ENCODE assay signal across 28 cellular contexts in the genomic region with DNA sequence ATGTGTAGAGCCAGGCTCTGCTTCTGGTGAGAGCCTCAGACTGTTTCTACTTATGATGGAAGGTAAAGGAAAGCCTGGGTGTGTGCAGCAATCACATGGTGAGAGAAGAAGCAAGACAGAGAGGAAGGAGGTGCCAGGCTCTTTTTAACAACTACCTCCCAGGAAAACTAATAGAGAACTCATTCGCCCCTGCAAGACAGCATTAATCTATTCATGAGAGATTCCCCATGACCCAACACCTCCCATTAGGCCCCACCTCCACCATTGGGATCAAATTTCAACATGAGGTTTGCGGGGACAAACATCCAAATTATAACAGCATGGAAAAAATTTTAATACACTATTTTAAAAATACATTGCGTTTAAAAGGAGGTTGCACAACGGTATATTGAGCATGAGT. TPM values are rescaled to one million over a fixed set of nuclear protein-coding genes. Genes with fewer than 3 reads are reported as not detected.
"Had no signal": no experiment of that assay in that cellular context is flagged by ENCODE, and none has a peak within 500 bp of the region (broad histone marks: within the 10 kb centered on the region; RNA-seq: fewer than 3 reads in every experiment).

No MANE protein-coding gene starts in this region.

- ATAC-seq: stimulated activated effector memory CD8-positive, alpha-beta T cell treated with anti-CD3 and anti-CD28 coated beads, Interleukin-12 subunit alpha, Interleukin-12 subunit beta, amount 100 ng/mL, for 72 hours; stimulated activated memory B cell treated with anti-CD40 and anti-IgM and Interleukin-4, amounts not matched to agents 10 μg/mL and 1 μg/mL and 100 μg/mL, for 72 hours; stimulated activated naive B cell treated with anti-CD40 and anti-IgM and Interleukin-4, amounts not matched to agents 10 μg/mL and 1 μg/mL and 100 μg/mL, for 72 hours; stimulated activated naive CD8-positive, alpha-beta T cell treated with anti-CD3 and anti-CD28 coated beads, Interleukin-15, Interleukin-2, amounts not matched to agents 100 U/mL and 50 U/mL, for 24 hours; upper lobe of right lung had no signal

- H3K36me3 ChIP-seq: stomach, suprapubic skin, thoracic aorta, thyroid gland, tibial artery, tibial nerve, transverse colon, upper lobe of left lung, upper lobe of right lung, uterus, vagina had no signal

- H3K4me3 ChIP-seq: stomach, suprapubic skin, testis, thoracic aorta, thyroid gland, tibial artery, tibial nerve, transverse colon, upper lobe of left lung, upper lobe of right lung, uterus, vagina had no signal

- H3K36me3 Mint-ChIP-seq: stimulated activated effector memory CD8-positive, alpha-beta T cell treated with anti-CD3 and anti-CD28 coated beads, Interleukin-12 subunit alpha, Interleukin-12 subunit beta, amount 100 ng/mL, for 72 hours; stimulated activated memory B cell treated with anti-CD40 and anti-IgM and Interleukin-4, amounts not matched to agents 10 μg/mL and 1 μg/mL and 100 μg/mL, for 72 hours; stimulated activated naive B cell treated with anti-CD40 and anti-IgM and Interleukin-4, amounts not matched to agents 10 μg/mL and 1 μg/mL and 100 μg/mL, for 72 hours; type B pancreatic cell had no signal

- H3K27me3 Mint-ChIP-seq: stimulated activated memory B cell treated with anti-CD40 and anti-IgM and Interleukin-4, amounts not matched to agents 10 μg/mL and 1 μg/mL and 100 μg/mL, for 72 hours; stimulated activated naive B cell treated with anti-CD40 and anti-IgM and Interleukin-4, amounts not matched to agents 10 μg/mL and 1 μg/mL and 100 μg/mL, for 72 hours; stimulated activated naive CD8-positive, alpha-beta T cell treated with anti-CD3 and anti-CD28 coated beads, Interleukin-15, Interleukin-2, amounts not matched to agents 100 ng/mL and 50 ng/mL, for 24 hours; type B pancreatic cell had no signal

- H3K4me3 Mint-ChIP-seq: stimulated activated effector memory CD8-positive, alpha-beta T cell treated with anti-CD3 and anti-CD28 coated beads, Interleukin-12 subunit alpha, Interleukin-12 subunit beta, amount 100 ng/mL, for 72 hours; stimulated activated memory B cell treated with anti-CD40 and anti-IgM and Interleukin-4, amounts not matched to agents 10 μg/mL and 1 μg/mL and 100 μg/mL, for 72 hours; stimulated activated naive B cell treated with anti-CD40 and anti-IgM and Interleukin-4, amounts not matched to agents 10 μg/mL and 1 μg/mL and 100 μg/mL, for 72 hours; stimulated activated naive CD8-positive, alpha-beta T cell treated with anti-CD3 and anti-CD28 coated beads, Interleukin-15, Interleukin-2, amounts not matched to agents 100 ng/mL and 50 ng/mL, for 24 hours; type B pancreatic cell had no signal

- H3K27me3 ChIP-seq: stomach, suprapubic skin, testis, thyroid gland, tibial artery, tibial nerve, transverse colon, upper lobe of left lung, upper lobe of right lung, uterus, vagina had no signal

- H3K27ac ChIP-seq: stomach, suprapubic skin, testis, thoracic aorta, thyroid gland, tibial artery, tibial nerve, transverse colon, upper lobe of left lung, upper lobe of right lung, uterus, vagina had no signal

- H3K4me1 ChIP-seq: stomach, suprapubic skin, testis, thyroid gland, tibial artery, tibial nerve, transverse colon, upper lobe of left lung, upper lobe of right lung, uterus, vagina had no signal

- FAIRE-seq: urothelium cell line had no signal

- H3K4me1 Mint-ChIP-seq: stimulated activated effector memory CD8-positive, alpha-beta T cell treated with anti-CD3 and anti-CD28 coated beads, Interleukin-12 subunit alpha, Interleukin-12 subunit beta, amount 100 ng/mL, for 72 hours; stimulated activated memory B cell treated with anti-CD40 and anti-IgM and Interleukin-4, amounts not matched to agents 10 μg/mL and 1 μg/mL and 100 μg/mL, for 72 hours; stimulated activated naive B cell treated with anti-CD40 and anti-IgM and Interleukin-4, amounts not matched to agents 10 μg/mL and 1 μg/mL and 100 μg/mL, for 72 hours had no signal

- DNase-seq: stimulated activated CD4-positive, alpha-beta T cell treated with anti-CD3 and anti-CD28 coated beads, Interleukin-2, amount 100 ng/mL, for 48 hours; stimulated activated CD4-positive, alpha-beta T cell treated with anti-CD3 and anti-CD28 coated beads, Interleukin-4, amount 100 ng/mL, for 1 hour; stimulated activated CD4-positive, alpha-beta T cell treated with anti-CD3 and anti-CD28 coated beads, Interleukin-4, amount 100 ng/mL, for 24 hours; stimulated activated CD4-positive, alpha-beta T cell treated with anti-CD3 and anti-CD28 coated beads, Interleukin-4, amount 100 ng/mL, for 4 hours; stimulated activated CD8-positive, alpha-beta memory T cell treated with anti-CD3 and anti-CD28 coated beads, Interleukin-4, amount 100 ng/mL, for 48 hours; stimulated activated naive B cell treated with anti-CD40 and anti-IgM and Interleukin-4, amounts not matched to agents 10 μg/mL and 1 μg/mL and 100 μg/mL, for 72 hours; stimulated activated naive CD4-positive, alpha-beta T cell; stimulated activated naive CD4-positive, alpha-beta T cell treated with Interleukin-2 at 50 U/mL for 16 hours; stimulated activated naive CD8-positive, alpha-beta T cell treated with anti-CD3 and anti-CD28 coated beads, Interleukin-15, Interleukin-2, amounts not matched to agents 100 U/mL and 50 U/mL, for 24 hours; stomach; substantia nigra; testis; thyroid gland; tibial artery; transverse colon; trophoblast cell; upper lobe of left lung; upper lobe of right lung; uterus had no signal

- H3K27ac Mint-ChIP-seq: stimulated activated effector memory CD8-positive, alpha-beta T cell treated with anti-CD3 and anti-CD28 coated beads, Interleukin-12 subunit alpha, Interleukin-12 subunit beta, amount 100 ng/mL, for 72 hours; stimulated activated memory B cell treated with anti-CD40 and anti-IgM and Interleukin-4, amounts not matched to agents 10 μg/mL and 1 μg/mL and 100 μg/mL, for 72 hours; stimulated activated naive B cell treated with anti-CD40 and anti-IgM and Interleukin-4, amounts not matched to agents 10 μg/mL and 1 μg/mL and 100 μg/mL, for 72 hours; stimulated activated naive CD8-positive, alpha-beta T cell treated with anti-CD3 and anti-CD28 coated beads, Interleukin-15, Interleukin-2, amounts not matched to agents 100 ng/mL and 50 ng/mL, for 24 hours; type B pancreatic cell had no signal

- H3K9me3 ChIP-seq: stomach, suprapubic skin, testis, thoracic aorta, thyroid gland, transverse colon, upper lobe of left lung, upper lobe of right lung, uterus, vagina had no signal

RNA-seq across cellular contexts. Expression of a gene that starts 24.7 kb away (rescaled TPM):
- total RNA-seq: upper lobe of right lung had no signal
